In genomic region chr9:35616681-35617459, GRCh38 we compare ENCODE assay signal across 8 cellular contexts. TPM values are rescaled to one million over a fixed set of nuclear protein-coding genes. Genes with fewer than 3 reads are reported as not detected.
DNase-seq lines count a peak whose midpoint lies in the region; ATAC-seq, FAIRE-seq and TF ChIP-seq lines count a peak whose summit lies in the region.

No MANE protein-coding gene starts in this region.

- H3K18ac ChIP-seq in mesenchymal stem cell (ENCODE audit: low read depth in 1 of 2, low read length in 2 of 2) = no peak overlapping the region

- peak overlapping the region; percentile 41 to 76 for H3K4me3 ChIP-seq in mesenchymal stem cell (ENCODE audit: insufficient read depth in 1 of 2, low read depth in 1 of 2, low read length in 2 of 2)

- H2BK15ac ChIP-seq in mesenchymal stem cell (ENCODE audit: low read depth, poor library complexity, severe bottlenecking) = no peak overlapping the region

- 8% methylated on average over 51 of the region's 51 CpGs for WGBS in mesenchymal stem cell

- H3K36me3 ChIP-seq in mesenchymal stem cell (ENCODE audit: control insufficient read depth in 1 of 2, insufficient read depth in 2 of 2, low read depth in 1 of 2, low read length in 2 of 2) = peaks cover 0 to 3% of the 10 kb centered on the region in 2 experiments

- no peak overlapping the region for H2BK120ac ChIP-seq in mesenchymal stem cell (ENCODE audit: low read depth, low read length)

- TF ChIP-seq POLR2A in GM12892 (IDR thresholded peaks at IDR 0.05; ENCODE audit: low read depth, low read length) = peak; percentile 57; the same call in 1 of the 2 replicates

- H3K14ac ChIP-seq in mesenchymal stem cell (ENCODE audit: low read length in 2 of 2) = peak overlapping the region in 1 of 2 experiments; percentile 58

- H2AFZ ChIP-seq in mesenchymal stem cell (ENCODE audit: low read depth, low read length) = peak overlapping the region; percentile 32

- H2BK5ac ChIP-seq in mesenchymal stem cell (ENCODE audit: low read depth, low read length, poor library complexity, severe bottlenecking) = no peak overlapping the region

- no peak overlapping the region for H4K91ac ChIP-seq in mesenchymal stem cell (ENCODE audit: low read length)

- H3K23ac ChIP-seq in mesenchymal stem cell (ENCODE audit: low read length in 2 of 2) = no peak overlapping the region

- peak overlapping the region; percentile 89 for H3K9ac ChIP-seq in mesenchymal stem cell (ENCODE audit: low read length)

- peak; percentile 90 for FAIRE-seq in GM12892 (lab: Jason Lieb, UNC)

- no peak overlapping the region for H2AK5ac ChIP-seq in mesenchymal stem cell (ENCODE audit: low read length, severe bottlenecking)

- H3K4me2 ChIP-seq in mesenchymal stem cell (ENCODE audit: low read length, poor library complexity, severe bottlenecking) = peak overlapping the region; percentile 76

- H2BK12ac ChIP-seq in mesenchymal stem cell (ENCODE audit: low read length in 2 of 2) = no peak overlapping the region

- no peak overlapping the region for H3K4ac ChIP-seq in mesenchymal stem cell (ENCODE audit: low read depth in 1 of 2, low read length in 2 of 2)

- DNase-seq in GM12892 (ENCODE audit: insufficient read length) (peak; percentile 79), mesenchymal stem cell (peak; percentile 77), GDM1 (lab: John Stamatoyannopoulos, UW) (no peak), HCEC 1CT (no peak)
- peak; percentile 57 for DNase-seq in activated CD4-positive, alpha-beta T cell treated with anti-CD3 and anti-CD28 coated beads, Interleukin-2, amount 50 U/mL, for 1 hour
- DNase-seq in effector CD4-positive, alpha-beta T cell = peak; percentile 58
- peak; percentile 50 to 57 for DNase-seq in stimulated activated CD8-positive, alpha-beta memory T cell treated with anti-CD3 and anti-CD28 coated beads, Interleukin-15, amount 100 ng/mL, for 4 hours (ENCODE audit: low read depth in 2 of 2)

- no peak overlapping the region for H3K27ac ChIP-seq in mesenchymal stem cell (ENCODE audit: low read length, poor library complexity, severe bottlenecking)

- peaks cover 7% of the 10 kb centered on the region for H3K4me1 ChIP-seq in mesenchymal stem cell (ENCODE audit: control insufficient read depth, insufficient read depth, low read depth, low read length)

- H3K79me1 ChIP-seq in mesenchymal stem cell (replicated peaks; ENCODE audit: low read length, poor library complexity, severe bottlenecking) = no peaks in the 10 kb centered on the region

- H4K8ac ChIP-seq in mesenchymal stem cell (ENCODE audit: low read length) = peak overlapping the region; percentile 55

- no peaks in the 10 kb centered on the region for H3K9me3 ChIP-seq in mesenchymal stem cell (ENCODE audit: control insufficient read depth, low read length)

- peaks cover 0 to 65% of the 10 kb centered on the region in 2 experiments for H3K27me3 ChIP-seq in mesenchymal stem cell (ENCODE audit: control insufficient read depth in 1 of 2, insufficient read depth in 1 of 2, low read length in 2 of 2)

- peak; percentile 35 for ATAC-seq in HG03571 (IDR thresholded peaks at IDR 0.05; ENCODE audit: unreplicated experiment)

RNA-seq across cellular contexts. Expression of gene CD72, which starts 1.3 kb away (rescaled TPM):
- 5.5 TPM for polyA plus RNA-seq in GM12892 (2012; ENCODE audit: missing spikeins)
- polyA plus RNA-seq in mesenchymal stem cell (2013, experiment 1 of 2) = 0.47 TPM
- polyA plus RNA-seq in mesenchymal stem cell (2013, experiment 2 of 2) = 0.32 TPM

RNA-seq across cellular contexts. Expression of gene TESK1, which starts 11.8 kb away (rescaled TPM):
- polyA plus RNA-seq in GM12892 (2012; ENCODE audit: missing spikeins) = 6.2 TPM
- polyA plus RNA-seq in mesenchymal stem cell (2013, experiment 1 of 2) = 22.3 TPM
- polyA plus RNA-seq in mesenchymal stem cell (2013, experiment 2 of 2) = 21.5 TPM

RNA-seq across cellular contexts. Expression of gene SIT1, which starts 33.9 kb away (rescaled TPM):
- 24.3 TPM for polyA plus RNA-seq in GM12892 (2012; ENCODE audit: missing spikeins)
- polyA plus RNA-seq in mesenchymal stem cell (2013, experiment 1 of 2) = not detected
- polyA plus RNA-seq in mesenchymal stem cell (2013, experiment 2 of 2) = not detected

RNA-seq across cellular contexts. Expression of gene RMRP, which starts 40.9 kb away (rescaled TPM):
- polyA plus RNA-seq in GM12892 (2012; ENCODE audit: missing spikeins) = not detected
- polyA plus RNA-seq in mesenchymal stem cell (2013, experiment 1 of 2) = not detected
- not detected for polyA plus RNA-seq in mesenchymal stem cell (2013, experiment 2 of 2)

RNA-seq across cellular contexts. Expression of gene CCDC107, which starts 41.2 kb away (rescaled TPM):
- polyA plus RNA-seq in GM12892 (2012; ENCODE audit: missing spikeins) = 12.7 TPM
- 21.7 TPM for polyA plus RNA-seq in mesenchymal stem cell (2013, experiment 1 of 2)
- 20.5 TPM for polyA plus RNA-seq in mesenchymal stem cell (2013, experiment 2 of 2)

Comparison
In these comparisons a context has a peak if more than half of its experiments do, and no peak if none do; other contexts are left out.
1. DNase-seq: peak in GM12892 (single experiment), activated CD4-positive, alpha-beta T cell treated with anti-CD3 and anti-CD28 coated beads, Interleukin-2, amount 50 U/mL, for 1 hour (single experiment), effector CD4-positive, alpha-beta T cell (single experiment), mesenchymal stem cell (single experiment) and stimulated activated CD8-positive, alpha-beta memory T cell treated with anti-CD3 and anti-CD28 coated beads, Interleukin-15, amount 100 ng/mL, for 4 hours (2 of 2); none in GDM1 (single experiment) and HCEC 1CT (single experiment).